ENCODE assay signal across 8 cellular contexts in genomic region chr11:13276454-13276851, GRCh38. TPM values are rescaled to one million over a fixed set of nuclear protein-coding genes. Genes with fewer than 3 reads are reported as not detected.
DNase-seq lines count a peak whose midpoint lies in the region; ATAC-seq and TF ChIP-seq lines count a peak whose summit lies in the region.

No MANE protein-coding gene starts in this region.

- CTCF ChIA-PET in AG04449 (lab: Yijun Ruan, JAX): interaction anchor here (0.7 to 1.7 kb wide), 5 partner anchors 16 to 66 kb away, joined by 3 to 5 read pairs (median 3); no protein-coding TSS in a partner anchor
- CTCF ChIA-PET in HEK293T (lab: Yijun Ruan, JAX): no interaction called here

- H3K4me3 Mint-ChIP-seq in naive B cell: peak overlapping the region; percentile 94 to 99 (median 98)

- no peak for ATAC-seq in naive B cell (ENCODE audit: low read depth in 2 of 2)

- peak overlapping the region in 2 of 6 donors; percentile 57 to 75 for H3K27ac Mint-ChIP-seq in naive B cell

- TF ChIP-seq CTCF in AG04449 (IDR thresholded peaks at IDR 0.05; ENCODE audit: insufficient read depth, low read length, missing control alignments): no peak
- no peak for TF ChIP-seq CTCF in LNCaP clone FGC (IDR thresholded peaks at IDR 0.05; ENCODE audit: control insufficient read depth, extremely low read depth, insufficient read depth)

- POLR2A ChIA-PET in AG04449 (lab: Yijun Ruan, JAX): interaction anchor here (1.1 kb wide), 1 partner anchor 60 kb away, joined by 3 read pairs; no protein-coding TSS in a partner anchor
- POLR2A ChIA-PET in HEK293T (lab: Yijun Ruan, JAX): interaction anchor here (1.4 kb wide), 1 partner anchor 59 kb away, joined by 4 read pairs; no protein-coding TSS in a partner anchor

- H3K27me3 Mint-ChIP-seq in naive B cell: peaks cover 13 to 35% (median 16%) of the 10 kb centered on the region in 3 donors

- H3K4me1 Mint-ChIP-seq in naive B cell: peaks cover 25 to 40% (median 38%) of the 10 kb centered on the region in 3 donors

- peak overlapping the region; percentile 89 for H3K27ac ChIP-seq in cingulate gyrus (ENCODE audit: low read depth, low read length)

- H3K9me3 Mint-ChIP-seq in naive B cell: no peaks in the 10 kb centered on the region

- peak overlapping the region; percentile 81 for H3K4me3 ChIP-seq in AG04449 (ENCODE audit: low read depth, low read length)
- peak overlapping the region; percentile 63 for H3K4me3 ChIP-seq in LNCaP clone FGC (ENCODE audit: low read depth, low read length)

- no peaks in the 10 kb centered on the region for H3K36me3 Mint-ChIP-seq in naive B cell

- DNase-seq in AG04449 (ENCODE audit: low read depth, low spot score) (no peak), LNCaP clone FGC (ENCODE audit: low read depth) (no peak), naive B cell (no peak), HEK293T (ENCODE audit: extremely low spot score) (no peak), iPS-NIHi7 (ENCODE audit: extremely low spot score) (no peak), NK-92 (lab: John Stamatoyannopoulos, UW; ENCODE audit: unreplicated experiment) (no peak), NCI-H1930 (lab: John Stamatoyannopoulos, UW) (no peak)

TF ChIP-seq in HEK293T, 16 proteins besides CTCF, POLR2A, EP300 and RAD21:
- no peak for TF ChIP-seq ARNT (IDR thresholded peaks at IDR 0.05)
- TF ChIP-seq TARDBP (IDR thresholded peaks at IDR 0.05): no peak
- no peak for TF ChIP-seq FOXA1 (IDR thresholded peaks at IDR 0.05)
- no peak for TF ChIP-seq HDGF (IDR thresholded peaks at IDR 0.05; ENCODE audit: borderline replicate concordance)
- TF ChIP-seq LEF1 (IDR thresholded peaks at IDR 0.05; ENCODE audit: borderline replicate concordance): no peak
- no peak for TF ChIP-seq SP1 (IDR thresholded peaks at IDR 0.05)
- TF ChIP-seq SUZ12 (IDR thresholded peaks at IDR 0.05): no peak
- no peak for TF ChIP-seq FOXM1 (IDR thresholded peaks at IDR 0.05; ENCODE audit: borderline replicate concordance)
- TF ChIP-seq PKNOX1 (IDR thresholded peaks at IDR 0.05): no peak
- TF ChIP-seq L3MBTL2 (conservative IDR thresholded peaks at IDR 0.05): no peak
- no peak for TF ChIP-seq FOXK2 (IDR thresholded peaks at IDR 0.05)
- no peak for TF ChIP-seq BHLHE40 (IDR thresholded peaks at IDR 0.05; ENCODE audit: borderline replicate concordance)
- no peak for TF ChIP-seq ELF4 (IDR thresholded peaks at IDR 0.05)
- no peak for TF ChIP-seq ZNF384 (IDR thresholded peaks at IDR 0.05)
- no peak for TF ChIP-seq CTBP1 (IDR thresholded peaks at IDR 0.05; ENCODE audit: borderline replicate concordance)
- TF ChIP-seq NFRKB (IDR thresholded peaks at IDR 0.05): no peak

RNA-seq across cellular contexts. Expression of gene BMAL1, which starts 1.1 kb away (rescaled TPM):
- 1 to 10 TPM; 3.7 to 6.5 (median 4.6) TPM for polyA plus RNA-seq in naive B cell (ENCODE audit: low read depth in 6 of 6)
